ENCODE assay signal across 1 cellular context in genomic region chr22:46761017-46761416, GRCh38.
TF ChIP-seq lines count a peak whose summit lies in the region.

No MANE protein-coding gene starts in this region.

TF ChIP-seq in GM12878, 131 proteins besides CTCF, POLR2A, EP300 and RAD21 (continued from another document):
- TF ChIP-seq ZBTB33 (IDR thresholded peaks at IDR 0.05): no peak
- TF ChIP-seq, protein P1, sequence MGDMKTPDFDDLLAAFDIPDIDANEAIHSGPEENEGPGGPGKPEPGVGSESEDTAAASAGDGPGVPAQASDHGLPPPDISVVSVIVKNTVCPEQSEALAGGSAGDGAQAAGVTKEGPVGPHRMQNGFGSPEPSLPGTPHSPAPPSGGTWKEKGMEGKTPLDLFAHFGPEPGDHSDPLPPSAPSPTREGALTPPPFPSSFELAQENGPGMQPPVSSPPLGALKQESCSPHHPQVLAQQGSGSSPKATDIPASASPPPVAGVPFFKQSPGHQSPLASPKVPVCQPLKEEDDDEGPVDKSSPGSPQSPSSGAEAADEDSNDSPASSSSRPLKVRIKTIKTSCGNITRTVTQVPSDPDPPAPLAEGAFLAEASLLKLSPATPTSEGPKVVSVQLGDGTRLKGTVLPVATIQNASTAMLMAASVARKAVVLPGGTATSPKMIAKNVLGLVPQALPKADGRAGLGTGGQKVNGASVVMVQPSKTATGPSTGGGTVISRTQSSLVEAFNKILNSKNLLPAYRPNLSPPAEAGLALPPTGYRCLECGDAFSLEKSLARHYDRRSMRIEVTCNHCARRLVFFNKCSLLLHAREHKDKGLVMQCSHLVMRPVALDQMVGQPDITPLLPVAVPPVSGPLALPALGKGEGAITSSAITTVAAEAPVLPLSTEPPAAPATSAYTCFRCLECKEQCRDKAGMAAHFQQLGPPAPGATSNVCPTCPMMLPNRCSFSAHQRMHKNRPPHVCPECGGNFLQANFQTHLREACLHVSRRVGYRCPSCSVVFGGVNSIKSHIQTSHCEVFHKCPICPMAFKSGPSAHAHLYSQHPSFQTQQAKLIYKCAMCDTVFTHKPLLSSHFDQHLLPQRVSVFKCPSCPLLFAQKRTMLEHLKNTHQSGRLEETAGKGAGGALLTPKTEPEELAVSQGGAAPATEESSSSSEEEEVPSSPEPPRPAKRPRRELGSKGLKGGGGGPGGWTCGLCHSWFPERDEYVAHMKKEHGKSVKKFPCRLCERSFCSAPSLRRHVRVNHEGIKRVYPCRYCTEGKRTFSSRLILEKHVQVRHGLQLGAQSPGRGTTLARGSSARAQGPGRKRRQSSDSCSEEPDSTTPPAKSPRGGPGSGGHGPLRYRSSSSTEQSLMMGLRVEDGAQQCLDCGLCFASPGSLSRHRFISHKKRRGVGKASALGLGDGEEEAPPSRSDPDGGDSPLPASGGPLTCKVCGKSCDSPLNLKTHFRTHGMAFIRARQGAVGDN (IDR thresholded peaks at IDR 0.05): no peak
- TF ChIP-seq NFXL1 (IDR thresholded peaks at IDR 0.05; ENCODE audit: borderline replicate concordance): no peak
- TF ChIP-seq MYB (IDR thresholded peaks at IDR 0.05; ENCODE audit: borderline replicate concordance, low read depth, low read length): no peak
- TF ChIP-seq RB1 (IDR thresholded peaks at IDR 0.05; ENCODE audit: borderline replicate concordance): no peak
- TF ChIP-seq BRCA1 (IDR thresholded peaks at IDR 0.05; ENCODE audit: low read depth, low read length): no peak
- no peak for TF ChIP-seq POLR2AphosphoS5 (IDR thresholded peaks at IDR 0.05; ENCODE audit: low read length)
- TF ChIP-seq FOS (IDR thresholded peaks at IDR 0.05; ENCODE audit: borderline replicate concordance, extremely low read depth, insufficient read length): no peak
- no peak for TF ChIP-seq HCFC1 (IDR thresholded peaks at IDR 0.05; ENCODE audit: low read length)
- TF ChIP-seq PRDM15 (CRISPR knock-in tag; IDR thresholded peaks at IDR 0.05): no peak
- no peak for TF ChIP-seq IRF4 (IDR thresholded peaks at IDR 0.05; ENCODE audit: low read depth, low read length)
- no peak for TF ChIP-seq ZBTB11 (CRISPR knock-in tag; IDR thresholded peaks at IDR 0.05)
